ENCODE assay signal across 8 cellular contexts in the genomic region with DNA sequence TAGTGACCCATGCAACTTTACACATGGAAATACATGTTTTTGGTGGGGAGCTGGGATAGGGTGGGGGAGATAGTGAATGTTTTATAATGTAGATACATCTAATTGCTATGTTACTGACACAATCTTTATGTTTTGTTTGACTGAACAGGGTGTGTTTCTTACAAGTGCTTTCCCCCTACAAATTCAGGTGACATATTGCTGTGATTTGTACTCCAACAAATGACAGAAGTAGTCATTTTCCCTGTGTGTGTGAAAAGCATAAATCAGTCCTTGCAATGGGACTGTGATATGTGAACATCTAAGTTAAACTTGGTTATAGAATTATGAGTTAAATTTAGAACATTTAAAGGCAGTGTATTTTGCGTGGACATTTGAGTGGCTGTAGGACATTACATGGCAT. TPM values are rescaled to one million over a fixed set of nuclear protein-coding genes. Genes with fewer than 3 reads are reported as not detected.
"Had no signal": no experiment of that assay in that cellular context is flagged by ENCODE, and none has a peak within 500 bp of the region (broad histone marks: within the 10 kb centered on the region; RNA-seq: fewer than 3 reads in every experiment).

No MANE protein-coding gene starts in this region.

- H3K36me3 Mint-ChIP-seq: IgD-negative memory B cell had no signal

- H3K27ac ChIP-seq: HL-60 had no signal

- H3K4me3 ChIP-seq: K562 had no signal

- DNase-seq: IMR-90, KBM-7 had no signal

- H3K4me3 Mint-ChIP-seq: IgD-negative memory B cell had no signal

- H3K4me1 Mint-ChIP-seq: IgD-negative memory B cell had no signal

- H3K27ac Mint-ChIP-seq: IgD-negative memory B cell had no signal

RNA-seq across cellular contexts. Expression of a gene that starts 27.3 kb away (rescaled TPM):
- total RNA-seq: HepG2, HT-29, HT1080, IMR-90, K562 had no signal
- polyA plus RNA-seq: HepG2, IgD-negative memory B cell, IMR-90, K562 had no signal
